ENCODE assay signal across 19 cellular contexts in genomic region chr13:99721606-99722384, GRCh38.
DNase-seq lines count a peak whose midpoint lies in the region; ATAC-seq and TF ChIP-seq lines count a peak whose summit lies in the region.
"Had no signal": no experiment of that assay in that cellular context is flagged by ENCODE, and none has a peak within 500 bp of the region (broad histone marks: within the 10 kb centered on the region; RNA-seq: fewer than 3 reads in every experiment).

No MANE protein-coding gene starts in this region.

- TF ChIP-seq CTCF in CD14-positive monocyte (IDR thresholded peaks at IDR 0.05) = no peak
- no peak for TF ChIP-seq CTCF in ascending aorta (IDR thresholded peaks at IDR 0.05)

- H3K9me3 ChIP-seq in adipocyte (ENCODE audit: control insufficient read depth, low read length) (no peaks in the 10 kb centered on the region), ascending aorta (no peaks in the 10 kb centered on the region)
- H3K9me3 ChIP-seq: body of pancreas, gastrocnemius medialis, left lung, stomach had no signal

- no peaks in the 10 kb centered on the region for H3K36me3 ChIP-seq in adipocyte (ENCODE audit: control insufficient read depth, insufficient read depth, low read length, severe bottlenecking)
- H3K36me3 ChIP-seq in ascending aorta = no peaks in the 10 kb centered on the region
- H3K36me3 ChIP-seq: gastrocnemius medialis, left lung, stomach, WERI-Rb-1 had no signal

- no peak overlapping the region for H3K27ac ChIP-seq in ascending aorta
- H3K27ac ChIP-seq: body of pancreas, gastrocnemius medialis, left lung, stomach, WERI-Rb-1 had no signal

- no peak for ATAC-seq in GM21619 (IDR thresholded peaks at IDR 0.05; ENCODE audit: unreplicated experiment)
- ATAC-seq: body of pancreas, gastrocnemius medialis, K562, left lung, natural killer cell, Right ventricle myocardium inferior had no signal

- DNase-seq in ACHN = peak; percentile 2
- DNase-seq in M059J (ENCODE audit: low read depth) = peak; percentile 22
- DNase-seq in adipocyte (ENCODE audit: low read depth) = peak; percentile 2
- peak; percentile 69 for DNase-seq in kidney tubule cell (ENCODE audit: low spot score)
- no peak for DNase-seq in NCI-H2081 treated with DMSO at 0.1 percent for 48 hours (lab: John Stamatoyannopoulos, UW)
- DNase-seq in CD14-positive monocyte (ENCODE audit: low spot score) = no peak
- no peak for DNase-seq in ascending aorta (ENCODE audit: low spot score in 2 of 2)
- DNase-seq: activated gamma-delta T cell treated with Interleukin-2 at 50 U/mL for 16 hours; body of pancreas; effector memory CD4-positive, alpha-beta T cell; gastrocnemius medialis; left lung; natural killer cell; NCI-H187; stomach; WERI-Rb-1 had no signal

- H3K9ac ChIP-seq in adipocyte (ENCODE audit: low read length) = no peak overlapping the region

- H3K27ac Mint-ChIP-seq in CD14-positive monocyte = peak overlapping the region in 1 of 7 donors; percentile 33
- H3K27ac Mint-ChIP-seq: natural killer cell had no signal

- H3K36me3 Mint-ChIP-seq in CD14-positive monocyte = no peaks in the 10 kb centered on the region
- H3K36me3 Mint-ChIP-seq: natural killer cell had no signal

- H3K27me3 ChIP-seq in adipocyte (replicated peaks; ENCODE audit: control insufficient read depth, insufficient read depth, low read length) (no peaks in the 10 kb centered on the region), ascending aorta (no peaks in the 10 kb centered on the region)
- H3K27me3 ChIP-seq: body of pancreas, gastrocnemius medialis, left lung, stomach had no signal

- H3K27me3 Mint-ChIP-seq in CD14-positive monocyte (ENCODE audit: low read depth in 3 of 3) = peaks cover 0 to 4% (median 3%) of the 10 kb centered on the region in 3 donors

- H3K9me3 Mint-ChIP-seq in CD14-positive monocyte = peaks cover 0 to 2% (median 0%) of the 10 kb centered on the region in 7 donors
- H3K9me3 Mint-ChIP-seq: natural killer cell had no signal

- no peak overlapping the region for H3K4me3 ChIP-seq in adipocyte (ENCODE audit: low read length)
- H3K4me3 ChIP-seq in ascending aorta = no peak overlapping the region
- H3K4me3 ChIP-seq: body of pancreas, gastrocnemius medialis, K562, left lung, stomach had no signal

- intact Hi-C loops in CD14-positive monocyte (cut with micrococcal nuclease) = no loop called here
- intact Hi-C loops in ascending aorta (cut with DNase I) = no loop called here

- in situ Hi-C loops in ACHN (cut with HindIII; ENCODE audit: low pct_ligation_motif_present, low pct_unique_long_range_greater_than_20kb, low sequenced_read_pairs) = no loop called here

- H3K4me1 ChIP-seq in adipocyte (ENCODE audit: control insufficient read depth, insufficient read depth, low read length) (no peaks in the 10 kb centered on the region), ascending aorta (no peaks in the 10 kb centered on the region)
- H3K4me1 ChIP-seq: left lung, stomach had no signal

- peaks cover 8% of the 10 kb centered on the region for H3K4me1 Mint-ChIP-seq in CD14-positive monocyte

- no peak overlapping the region for H3K4me3 Mint-ChIP-seq in CD14-positive monocyte
- H3K4me3 Mint-ChIP-seq: natural killer cell had no signal

Comparison
In these comparisons a context has a peak if more than half of its experiments do, and no peak if none do; other contexts are left out.
1. DNase-seq: peak in ACHN (single experiment), M059J (single experiment), adipocyte (single experiment) and kidney tubule cell (single experiment); none in NCI-H2081 treated with DMSO at 0.1 percent for 48 hours (single experiment), CD14-positive monocyte (single experiment) and ascending aorta (0 of 2).